8 cellular contexts compared by ENCODE assay signal in the genomic region with DNA sequence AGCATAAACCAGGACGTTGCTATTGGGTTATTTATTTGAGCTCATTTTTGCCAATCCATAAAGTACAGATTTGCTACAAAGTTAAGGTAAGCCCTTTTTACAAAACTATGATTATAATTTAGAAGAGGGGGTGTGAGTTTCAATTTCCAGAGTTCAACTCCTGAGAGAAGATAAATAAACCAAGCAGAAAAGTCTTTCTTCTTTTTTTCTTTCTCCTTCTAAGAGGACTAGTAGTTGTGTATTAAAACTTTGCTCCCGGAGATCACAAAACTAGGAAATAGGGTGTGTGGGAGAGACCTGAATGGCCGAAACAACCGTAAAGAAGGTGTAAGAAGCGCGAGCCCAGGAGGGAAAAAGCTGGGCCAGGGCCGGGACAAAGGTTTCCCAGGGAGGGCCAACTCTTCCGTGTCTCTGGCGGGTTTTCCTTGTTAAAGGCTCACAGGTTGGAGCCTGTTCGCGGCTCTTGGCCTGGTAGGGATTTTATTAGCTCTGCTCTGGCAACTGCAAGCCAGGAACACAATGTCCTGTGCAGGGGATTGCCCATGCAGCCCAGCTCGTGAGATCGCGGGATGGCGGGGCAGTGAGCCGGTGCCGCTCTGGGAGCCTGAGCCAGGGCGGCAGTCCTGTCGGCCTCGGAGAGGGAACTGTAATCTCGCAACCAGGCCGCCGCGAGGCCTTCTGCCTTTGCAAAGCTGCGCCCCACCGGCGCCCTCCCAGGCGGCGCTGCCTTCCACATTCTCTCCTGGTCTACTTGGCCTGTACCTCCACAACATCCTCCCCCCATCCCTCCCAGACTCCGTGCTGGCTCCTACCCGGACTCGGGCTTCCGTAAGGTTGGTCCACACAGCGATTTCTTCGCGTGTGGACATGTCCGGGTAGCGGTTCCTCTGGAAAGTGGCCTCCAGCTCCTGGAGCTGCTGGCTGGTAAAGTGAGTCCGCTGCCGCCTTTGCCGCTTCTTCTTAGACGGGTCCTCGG. TPM values are rescaled to one million over a fixed set of nuclear protein-coding genes. Genes with fewer than 3 reads are reported as not detected.
A peak's percentile ranks its signal among the peaks of the same experiment; 100 is the strongest.
DNase-seq lines count a peak whose midpoint lies in the region; ATAC-seq and TF ChIP-seq lines count a peak whose summit lies in the region.

No MANE protein-coding gene starts in this region.

- H3K27me3 ChIP-seq in iPS-20b (ENCODE audit: insufficient read depth, low read length) (peaks cover 100% of the 10 kb centered on the region), stomach smooth muscle (ENCODE audit: control insufficient read depth in 1 of 2, insufficient read depth in 2 of 2, low read length in 2 of 2) (peaks cover 67 to 94% of the 10 kb centered on the region in 2 donors)

- POLR2A ChIA-PET in activated CD4-positive, alpha-beta memory T cell treated with anti-CD3 and anti-CD28 coated beads for 36 hours (lab: Charles Lee), result no interaction called here
- POLR2A ChIA-PET in activated CD4-positive, alpha-beta memory T cell treated with anti-CD3 and anti-CD28 coated beads, Interleukin-2, amount 10 ng/mL, durations not matched to agents 7 days and 5 days (lab: Charles Lee), result no interaction called here

- H3K9ac ChIP-seq in iPS-20b (ENCODE audit: low read depth, low read length), result peak overlapping the region; percentile 7
- peak overlapping the region in 1 of 2 donors; percentile 21 for H3K9ac ChIP-seq in stomach smooth muscle (ENCODE audit: low read length in 2 of 2)

- peak; percentile 40 for DNase-seq in activated CD4-positive, alpha-beta memory T cell treated with anti-CD3 and anti-CD28 coated beads for 36 hours
- no peak for DNase-seq in activated CD4-positive, alpha-beta memory T cell treated with anti-CD3 and anti-CD28 coated beads, Interleukin-2, amount 10 ng/mL, durations not matched to agents 7 days and 5 days
- peak; percentile 11 for DNase-seq in activated naive CD4-positive, alpha-beta T cell treated with anti-CD3 and anti-CD28 coated beads, Interleukin-2, amount 50 U/mL, for 16 hours
- DNase-seq in GM20000 (ENCODE audit: low spot score), result no peak

- intact Hi-C loops in activated CD4-positive, alpha-beta memory T cell treated with anti-CD3 and anti-CD28 coated beads for 36 hours (cut with micrococcal nuclease), result loop anchor here (1.0 kb wide), 1 partner anchor 10 kb away; no protein-coding TSS in a partner anchor

- peaks cover 14% of the 10 kb centered on the region for H3K36me3 Mint-ChIP-seq in activated CD4-positive, alpha-beta memory T cell treated with anti-CD3 and anti-CD28 coated beads for 36 hours
- peaks cover 22% of the 10 kb centered on the region for H3K36me3 Mint-ChIP-seq in activated CD4-positive, alpha-beta memory T cell treated with anti-CD3 and anti-CD28 coated beads, Interleukin-2, amount 10 ng/mL, durations not matched to agents 7 days and 5 days (ENCODE audit: low read depth)

- H3K4me3 ChIP-seq in iPS-20b (ENCODE audit: low read length) (peak overlapping the region; percentile 63), stomach smooth muscle (ENCODE audit: low read length in 2 of 2) (peak overlapping the region in 1 of 2 donors; percentile 73)

- TF ChIP-seq CTCF in GM20000 (IDR thresholded peaks at IDR 0.05; ENCODE audit: extremely low read depth, missing control alignments), result no peak

- peaks cover 93% of the 10 kb centered on the region for H3K27me3 Mint-ChIP-seq in activated CD4-positive, alpha-beta memory T cell treated with anti-CD3 and anti-CD28 coated beads for 36 hours
- H3K27me3 Mint-ChIP-seq in activated CD4-positive, alpha-beta memory T cell treated with anti-CD3 and anti-CD28 coated beads, Interleukin-2, amount 10 ng/mL, durations not matched to agents 7 days and 5 days, result peaks cover 94% of the 10 kb centered on the region

- H3K36me3 ChIP-seq in iPS-20b (ENCODE audit: insufficient read depth, low read depth, low read length) (no peaks in the 10 kb centered on the region), stomach smooth muscle (ENCODE audit: control insufficient read depth in 2 of 2, insufficient read depth in 2 of 2, low read length in 2 of 2) (no peaks in the 10 kb centered on the region)

- no peak overlapping the region for H3K4me3 Mint-ChIP-seq in activated CD4-positive, alpha-beta memory T cell treated with anti-CD3 and anti-CD28 coated beads for 36 hours
- H3K4me3 Mint-ChIP-seq in activated CD4-positive, alpha-beta memory T cell treated with anti-CD3 and anti-CD28 coated beads, Interleukin-2, amount 10 ng/mL, durations not matched to agents 7 days and 5 days, result no peak overlapping the region

- H3K4me1 ChIP-seq in iPS-20b (ENCODE audit: insufficient read depth, low read length) (peaks cover 17% of the 10 kb centered on the region; the same call in 1 of the 2 replicates), stomach smooth muscle (ENCODE audit: control insufficient read depth, insufficient read depth, low read length) (peaks cover 37% of the 10 kb centered on the region)

- H3K9me3 ChIP-seq in iPS-20b (ENCODE audit: insufficient read depth, low read depth, low read length) (no peaks in the 10 kb centered on the region), stomach smooth muscle (ENCODE audit: control insufficient read depth in 2 of 2, low read length in 2 of 2) (peaks cover 2 to 3% of the 10 kb centered on the region in 2 donors)

- no peak for ATAC-seq in HG03025 (IDR thresholded peaks at IDR 0.05; ENCODE audit: low FRiP score, unreplicated experiment)
- no peak for ATAC-seq in GM19455 (IDR thresholded peaks at IDR 0.05; ENCODE audit: unreplicated experiment)

- H3K27ac ChIP-seq in iPS-20b (ENCODE audit: low read length) (no peak overlapping the region), stomach smooth muscle (ENCODE audit: low read length) (peak overlapping the region; percentile 41)

- H3K9me3 Mint-ChIP-seq in activated CD4-positive, alpha-beta memory T cell treated with anti-CD3 and anti-CD28 coated beads for 36 hours, result no peaks in the 10 kb centered on the region
- peaks cover 2% of the 10 kb centered on the region for H3K9me3 Mint-ChIP-seq in activated CD4-positive, alpha-beta memory T cell treated with anti-CD3 and anti-CD28 coated beads, Interleukin-2, amount 10 ng/mL, durations not matched to agents 7 days and 5 days

- CTCF ChIA-PET in activated CD4-positive, alpha-beta memory T cell treated with anti-CD3 and anti-CD28 coated beads for 36 hours (lab: Charles Lee), result interaction anchor here (1.3 kb wide), 1 partner anchor 11 kb away, joined by 3 read pairs; no protein-coding TSS in a partner anchor
- CTCF ChIA-PET in activated CD4-positive, alpha-beta memory T cell treated with anti-CD3 and anti-CD28 coated beads, Interleukin-2, amount 10 ng/mL, durations not matched to agents 7 days and 5 days (lab: Charles Lee), result no interaction called here

- no peak overlapping the region for H3K27ac Mint-ChIP-seq in activated CD4-positive, alpha-beta memory T cell treated with anti-CD3 and anti-CD28 coated beads for 36 hours
- H3K27ac Mint-ChIP-seq in activated CD4-positive, alpha-beta memory T cell treated with anti-CD3 and anti-CD28 coated beads, Interleukin-2, amount 10 ng/mL, durations not matched to agents 7 days and 5 days, result no peak overlapping the region

- H3K4me1 Mint-ChIP-seq in activated CD4-positive, alpha-beta memory T cell treated with anti-CD3 and anti-CD28 coated beads for 36 hours (ENCODE audit: low read depth), result peaks cover 32% of the 10 kb centered on the region
- peaks cover 20% of the 10 kb centered on the region for H3K4me1 Mint-ChIP-seq in activated CD4-positive, alpha-beta memory T cell treated with anti-CD3 and anti-CD28 coated beads, Interleukin-2, amount 10 ng/mL, durations not matched to agents 7 days and 5 days

RNA-seq across cellular contexts. Expression of a gene that starts 2.2 kb away (rescaled TPM):
- not detected for total RNA-seq in activated CD4-positive, alpha-beta memory T cell treated with anti-CD3 and anti-CD28 coated beads for 36 hours
- under 1 TPM in 1 of 2 experiments, not detected in 1; 0.13 TPM for total RNA-seq in activated CD4-positive, alpha-beta memory T cell treated with anti-CD3 and anti-CD28 coated beads, Interleukin-2, amount 10 ng/mL, durations not matched to agents 7 days and 5 days

Comparison
In these comparisons a context has a peak if more than half of its experiments do, and no peak if none do; other contexts are left out.
1. DNase-seq: peak in activated CD4-positive, alpha-beta memory T cell treated with anti-CD3 and anti-CD28 coated beads for 36 hours (single experiment) and activated naive CD4-positive, alpha-beta T cell treated with anti-CD3 and anti-CD28 coated beads, Interleukin-2, amount 50 U/mL, for 16 hours (single experiment); none in activated CD4-positive, alpha-beta memory T cell treated with anti-CD3 and anti-CD28 coated beads, Interleukin-2, amount 10 ng/mL, durations not matched to agents 7 days and 5 days (single experiment) and GM20000 (single experiment).